In the genomic region with DNA sequence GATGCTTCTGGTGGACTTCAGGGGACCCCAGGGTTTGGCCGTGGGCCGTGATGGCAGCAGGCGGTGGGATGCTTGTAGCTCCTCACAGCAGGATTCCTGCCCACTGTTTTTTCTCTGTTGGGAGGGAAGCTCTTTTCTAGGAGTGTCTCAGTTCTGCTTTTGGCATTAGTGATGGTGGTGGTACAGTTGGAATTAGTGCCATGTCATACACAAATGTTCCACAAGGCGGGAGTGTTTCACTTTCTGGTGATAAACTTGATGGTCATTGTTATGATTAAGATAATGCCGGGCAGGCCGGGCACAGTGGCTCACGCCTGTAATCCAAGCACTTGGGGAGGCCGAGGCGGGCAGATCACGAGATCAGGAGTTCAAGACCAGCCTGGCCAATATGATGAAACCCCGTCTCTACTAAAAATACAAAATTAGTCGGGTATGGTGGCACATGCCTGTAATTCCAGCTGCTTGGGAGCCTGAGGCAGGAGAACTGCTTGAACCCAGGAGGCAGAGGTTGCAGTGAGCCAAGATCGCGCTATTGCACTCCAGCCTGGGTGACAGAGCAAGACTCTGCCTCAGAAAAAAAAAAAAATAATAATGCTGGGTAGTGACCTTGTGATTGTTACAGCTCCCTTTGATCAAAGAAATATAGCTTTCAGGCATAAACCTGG, we compare ENCODE assay signal across 8 cellular contexts. TPM values are rescaled to one million over a fixed set of nuclear protein-coding genes. Genes with fewer than 3 reads are reported as not detected.
DNase-seq lines count a peak whose midpoint lies in the region; ATAC-seq and TF ChIP-seq lines count a peak whose summit lies in the region.
"Not testable (repeated sequence)": the region's sequence is repeated elsewhere in the genome, so short reads cannot be mapped to it uniquely, and the experiment has no call there.

No MANE protein-coding gene starts in this region.

- in situ Hi-C loops in GM23248 (cut with MboI), result not testable (repeated sequence)

- H3K27me3 Mint-ChIP-seq in stimulated activated memory B cell treated with anti-CD40 and anti-IgM and Interleukin-4, amounts not matched to agents 10 μg/mL and 1 μg/mL and 100 μg/mL, for 72 hours, result not testable (repeated sequence)

- TF ChIP-seq CTCF in ascending aorta (IDR thresholded peaks at IDR 0.05), result peak; percentile 64 to 92 (median 77)

- H3K4me3 Mint-ChIP-seq in stimulated activated memory B cell treated with anti-CD40 and anti-IgM and Interleukin-4, amounts not matched to agents 10 μg/mL and 1 μg/mL and 100 μg/mL, for 72 hours, result not testable (repeated sequence)

- H3K36me3 ChIP-seq in GM23248 (ENCODE audit: low read depth), result not testable (repeated sequence)
- H3K36me3 ChIP-seq in ascending aorta, result peaks cover 16 to 40% of the 10 kb centered on the region in 2 donors

- H3K79me2 ChIP-seq in GM23248 (ENCODE audit: insufficient read depth), result not testable (repeated sequence)

- H4K20me1 ChIP-seq in GM23248 (ENCODE audit: insufficient read depth), result not testable (repeated sequence)

- H2AFZ ChIP-seq in GM23248, result not testable (repeated sequence)

- H3K4me1 ChIP-seq in GM23248 (ENCODE audit: insufficient read depth) (peaks cover 13% of the 10 kb centered on the region), ascending aorta (peaks cover 0 to 12% of the 10 kb centered on the region in 2 donors)

- H3F3A ChIP-seq in GM23248 (ENCODE audit: insufficient read depth), result peaks cover 23% of the 10 kb centered on the region

- not testable (repeated sequence) for H3K4me1 Mint-ChIP-seq in stimulated activated memory B cell treated with anti-CD40 and anti-IgM and Interleukin-4, amounts not matched to agents 10 μg/mL and 1 μg/mL and 100 μg/mL, for 72 hours

- not testable (repeated sequence) for H3K9me3 ChIP-seq in GM23248 (ENCODE audit: low read depth); ascending aorta

- not testable (repeated sequence) for H3K4me2 ChIP-seq in GM23248 (ENCODE audit: unreplicated experiment)

- intact Hi-C loops in ascending aorta (cut with DNase I), result loop anchor here (1.0 to 10.0 kb wide), 3 partner anchors 21 to 117 kb away; no protein-coding TSS in a partner anchor

- ATAC-seq in stimulated activated memory B cell treated with anti-CD40 and anti-IgM and Interleukin-4, amounts not matched to agents 10 μg/mL and 1 μg/mL and 100 μg/mL, for 72 hours, result peak; percentile 64

- H3K9ac ChIP-seq in GM23248, result 0 out of 2 replicates have a peak overlapping the region, but pooled peaks have one; percentile 32

- WGBS in GM23248 (ENCODE audit: low coverage in 1 of 2, low lambda C conversion rate in 2 of 2, missing lambda C conversion rate in 2 of 2), 2 experiments, result 43 to 49% methylated on average over 14 of the region's 14 CpGs

- H3K27ac Mint-ChIP-seq in stimulated activated memory B cell treated with anti-CD40 and anti-IgM and Interleukin-4, amounts not matched to agents 10 μg/mL and 1 μg/mL and 100 μg/mL, for 72 hours, result peak overlapping the region; percentile 22

- H3K27ac ChIP-seq in GM23248 (peak overlapping the region; percentile 39; the same call in 1 of the 2 replicates), ascending aorta (peak overlapping the region; percentile 73 to 82)

- H3K9me3 Mint-ChIP-seq in stimulated activated memory B cell treated with anti-CD40 and anti-IgM and Interleukin-4, amounts not matched to agents 10 μg/mL and 1 μg/mL and 100 μg/mL, for 72 hours, result not testable (repeated sequence)

- not testable (repeated sequence) for H3K9me2 ChIP-seq in GM23248 (ENCODE audit: insufficient read depth)

- peak in 9 of 14 donors; percentile 14 to 36 (median 25) for DNase-seq in C1 segment of cervical spinal cord (lab: John Stamatoyannopoulos, UW)
- DNase-seq in GM23248, result peak; percentile 84
- peak; percentile 28 for DNase-seq in NCI-H1694 treated with DMSO at 0.1 percent for 48 hours (lab: John Stamatoyannopoulos, UW)
- DNase-seq in SKM-1 treated with dmso at 0.1 percent for 144 hours (lab: John Stamatoyannopoulos, UW; ENCODE audit: unreplicated experiment), result peak; percentile 76
- DNase-seq in ascending aorta (ENCODE audit: low spot score in 2 of 2), result peak; percentile 22 to 92
- peak; percentile 65 for DNase-seq in foreskin melanocyte
- DNase-seq in midbrain (lab: John Stamatoyannopoulos, UW), result peak; percentile 67

- not testable (repeated sequence) for H3K4me3 ChIP-seq in GM23248, ascending aorta

- H3K36me3 Mint-ChIP-seq in stimulated activated memory B cell treated with anti-CD40 and anti-IgM and Interleukin-4, amounts not matched to agents 10 μg/mL and 1 μg/mL and 100 μg/mL, for 72 hours, result peaks cover 20% of the 10 kb centered on the region

- H3K27me3 ChIP-seq in GM23248 (replicated peaks; ENCODE audit: insufficient read depth); ascending aorta: not testable (repeated sequence)

RNA-seq across cellular contexts. Expression of a gene that starts 21.4 kb away (rescaled TPM):
- total RNA-seq in GM23248 (2014; rRNA removed; shearing (Covaris generic)), result 51.7 and 59.1 TPM in 2 replicates
- 61.4 and 64.4 TPM in 2 replicates for polyA plus RNA-seq in GM23248 (2016; fragmentation: Nextera tagmentation; extraction: Ambion mirVana)
- 152 TPM for total RNA-seq in ascending aorta

RNA-seq across cellular contexts. Expression of a gene that starts 52.7 kb away (rescaled TPM):
- 12.6 and 25.4 TPM in 2 replicates for total RNA-seq in GM23248 (2014; rRNA removed; shearing (Covaris generic))
- 34.1 and 34.3 TPM in 2 replicates for polyA plus RNA-seq in GM23248 (2016; fragmentation: Nextera tagmentation; extraction: Ambion mirVana)
- not detected for total RNA-seq in ascending aorta

Comparison
In these comparisons a context has a peak if more than half of its experiments do, and no peak if none do; other contexts are left out.
1. DNase-seq: peak in every context shown above with its lines; median percentile 84 in GM23248; 76 in SKM-1 treated with dmso at 0.1 percent for 144 hours; 67 in midbrain; 65 in foreskin melanocyte; 57 in ascending aorta; 28 in NCI-H1694 treated with DMSO at 0.1 percent for 48 hours; 25 in C1 segment of cervical spinal cord.
2. RNA of a gene that starts 52.7 kb away (total RNA-seq): 12.6 to 25.4 TPM in GM23248; not detected in ascending aorta (single experiment); every median in the first group is over 10 times any median in the second.